25 cellular contexts compared by ENCODE assay signal in genomic region chr4:171785392-171785791, GRCh38. TPM values are rescaled to one million over a fixed set of nuclear protein-coding genes. Genes with fewer than 3 reads are reported as not detected.
DNase-seq lines count a peak whose midpoint lies in the region; ATAC-seq and TF ChIP-seq lines count a peak whose summit lies in the region.
"Had no signal": no experiment of that assay in that cellular context is flagged by ENCODE, and none has a peak within 500 bp of the region (broad histone marks: within the 10 kb centered on the region; RNA-seq: fewer than 3 reads in every experiment).

No MANE protein-coding gene starts in this region.

- H3K4me1 Mint-ChIP-seq in osteocyte (ENCODE audit: unreplicated experiment): no peaks in the 10 kb centered on the region
- H3K4me1 Mint-ChIP-seq: nephron progenitor cell had no signal

- no peaks in the 10 kb centered on the region for H3K27me3 Mint-ChIP-seq in osteocyte (ENCODE audit: unreplicated experiment)
- H3K27me3 Mint-ChIP-seq: activated naive CD8-positive, alpha-beta T cell; stimulated activated naive B cell treated with anti-CD40 and anti-IgM and Interleukin-4, amounts not matched to agents 10 μg/mL and 1 μg/mL and 100 μg/mL, for 72 hours had no signal

- no peaks in the 10 kb centered on the region for H3K36me3 ChIP-seq in adipocyte (ENCODE audit: control insufficient read depth, insufficient read depth, low read length, severe bottlenecking)
- H3K36me3 ChIP-seq: left lung had no signal

- ATAC-seq in GM19395 (IDR thresholded peaks at IDR 0.05; ENCODE audit: unreplicated experiment): no peak
- ATAC-seq in HG03025 (IDR thresholded peaks at IDR 0.05; ENCODE audit: low FRiP score, unreplicated experiment): no peak
- ATAC-seq: A549; left lung; stimulated activated naive B cell treated with anti-CD40 and anti-IgM and Interleukin-4, amounts not matched to agents 10 μg/mL and 1 μg/mL and 100 μg/mL, for 72 hours had no signal

- H3K9me3 Mint-ChIP-seq in osteocyte (ENCODE audit: unreplicated experiment): peaks cover 16% of the 10 kb centered on the region
- H3K9me3 Mint-ChIP-seq: activated T-helper 1 cell treated with anti-CD3 and anti-CD28 coated beads, Interleukin-12 subunit alpha, Interleukin-12 subunit beta, Interleukin-2, Interleukin-4 antibody, amounts not matched to agents 30 ng/mL and 10 ng/mL and 1 ng/mL, durations not matched to agents 14 hours and 24 hours and 36 hours had no signal

- no peaks in the 10 kb centered on the region for H3K9me3 ChIP-seq in adipocyte (ENCODE audit: control insufficient read depth, low read length)
- H3K9me3 ChIP-seq: A549, testis had no signal

- H3K4me3 Mint-ChIP-seq in osteocyte (ENCODE audit: unreplicated experiment): no peak overlapping the region
- H3K4me3 Mint-ChIP-seq: activated naive CD8-positive, alpha-beta T cell; activated T-helper 1 cell treated with anti-CD3 and anti-CD28 coated beads, Interleukin-12 subunit alpha, Interleukin-12 subunit beta, Interleukin-2, Interleukin-4 antibody, amounts not matched to agents 30 ng/mL and 10 ng/mL and 1 ng/mL, durations not matched to agents 14 hours and 24 hours and 36 hours; nephron progenitor cell; stimulated activated naive B cell treated with anti-CD40 and anti-IgM and Interleukin-4, amounts not matched to agents 10 μg/mL and 1 μg/mL and 100 μg/mL, for 72 hours had no signal

- DNase-seq in NCI-H748 (lab: John Stamatoyannopoulos, UW; ENCODE audit: unreplicated experiment): peak; percentile 19
- DNase-seq in NCI-H748 treated with DMSO at 0.1 percent for 48 hours (lab: John Stamatoyannopoulos, UW): no peak
- peak; percentile 12 to 30 for DNase-seq in Kasumi-1 (lab: John Stamatoyannopoulos, UW)
- DNase-seq in adipocyte (ENCODE audit: low read depth): peak; percentile 62
- DNase-seq in osteocyte (ENCODE audit: extremely low spot score, unreplicated experiment): no peak
- no peak for DNase-seq in NCI-H1436 treated with DMSO at 0.1 percent for 48 hours (lab: John Stamatoyannopoulos, UW)
- DNase-seq: activated CD4-positive, alpha-beta T cell treated with anti-CD3 and anti-CD28 coated beads for 48 hours; left lung; NCI-H1105; NCI-H2171 treated with DMSO at 0.1 percent for 48 hours; NCI-H774; nephron progenitor cell; stimulated activated CD4-positive, alpha-beta T cell treated with anti-CD3 and anti-CD28 coated beads, Interleukin-2, amount 100 ng/mL, for 24 hours; stimulated activated naive B cell treated with anti-CD40 and anti-IgM and Interleukin-4, amounts not matched to agents 10 μg/mL and 1 μg/mL and 100 μg/mL, for 72 hours; testis had no signal

- TF ChIP-seq CTCF in osteocyte (IDR thresholded peaks at IDR 0.05): peak; percentile 37

- no peak overlapping the region for H3K9ac ChIP-seq in adipocyte (ENCODE audit: low read length)
- H3K9ac ChIP-seq: BLaER1 treated with 17β-estradiol and CSF1 and Interleukin-3, amounts not matched to agents 10 nM and 100 nM; KMS-11 had no signal

- H3K4me1 ChIP-seq in adipocyte (ENCODE audit: control insufficient read depth, insufficient read depth, low read length): no peaks in the 10 kb centered on the region
- H3K4me1 ChIP-seq: A549; BLaER1 treated with 17β-estradiol and CSF1 and Interleukin-3, amounts not matched to agents 10 nM and 100 nM; left lung; testis had no signal

- H3K36me3 Mint-ChIP-seq in osteocyte (ENCODE audit: unreplicated experiment): no peaks in the 10 kb centered on the region
- H3K36me3 Mint-ChIP-seq: activated naive CD8-positive, alpha-beta T cell had no signal

- H3K27me3 ChIP-seq in adipocyte (replicated peaks; ENCODE audit: control insufficient read depth, insufficient read depth, low read length): no peaks in the 10 kb centered on the region
- H3K27me3 ChIP-seq: BLaER1 treated with 17β-estradiol and CSF1 and Interleukin-3, amounts not matched to agents 10 nM and 100 nM; left lung; testis had no signal

- H3K27ac Mint-ChIP-seq in osteocyte (ENCODE audit: unreplicated experiment): no peak overlapping the region
- H3K27ac Mint-ChIP-seq: activated naive CD8-positive, alpha-beta T cell; activated T-helper 1 cell treated with anti-CD3 and anti-CD28 coated beads, Interleukin-12 subunit alpha, Interleukin-12 subunit beta, Interleukin-2, Interleukin-4 antibody, amounts not matched to agents 30 ng/mL and 10 ng/mL and 1 ng/mL, durations not matched to agents 14 hours and 24 hours and 36 hours; nephron progenitor cell; stimulated activated naive B cell treated with anti-CD40 and anti-IgM and Interleukin-4, amounts not matched to agents 10 μg/mL and 1 μg/mL and 100 μg/mL, for 72 hours had no signal

- H3K4me3 ChIP-seq in adipocyte (ENCODE audit: low read length): no peak overlapping the region
- H3K4me3 ChIP-seq: A549; BLaER1 treated with 17β-estradiol and CSF1 and Interleukin-3, amounts not matched to agents 10 nM and 100 nM; left lung; testis had no signal

RNA-seq across cellular contexts. Expression of gene GALNTL6, which starts 27.8 kb away (rescaled TPM):
- not detected in 2 replicates for total RNA-seq in osteocyte
- total RNA-seq: activated T-helper 1 cell treated with anti-CD3 and anti-CD28 coated beads, Interleukin-12 subunit alpha, Interleukin-12 subunit beta, Interleukin-2, Interleukin-4 antibody, amounts not matched to agents 30 ng/mL and 10 ng/mL and 1 ng/mL, durations not matched to agents 14 hours and 24 hours and 36 hours; HT-29; posterior vena cava; RPMI7951 had no signal

Comparison
In these comparisons a context has a peak if more than half of its experiments do, and no peak if none do; other contexts are left out.
1. DNase-seq: peak in NCI-H748 (single experiment), Kasumi-1 (2 of 2) and adipocyte (single experiment); none in NCI-H748 treated with DMSO at 0.1 percent for 48 hours (single experiment), osteocyte (single experiment) and NCI-H1436 treated with DMSO at 0.1 percent for 48 hours (single experiment).